ENCODE assay signal across 8 cellular contexts in genomic region chr16:89722392-89723278, GRCh38. TPM values are rescaled to one million over a fixed set of nuclear protein-coding genes. Genes with fewer than 3 reads are reported as not detected.
DNase-seq lines count a peak whose midpoint lies in the region; ATAC-seq, FAIRE-seq and TF ChIP-seq lines count a peak whose summit lies in the region.

No MANE protein-coding gene starts in this region.

- FAIRE-seq in A549 (lab: Jason Lieb, UNC): no peak

- no peaks in the 10 kb centered on the region for H3K9me3 Mint-ChIP-seq in activated T-cell treated with anti-CD3 and anti-CD28 coated beads, Interleukin-2, amount 50 U/mL, for 4 hours
- H3K9me3 Mint-ChIP-seq in neural crest cell: no peaks in the 10 kb centered on the region

- H3K9me3 ChIP-seq in A549 (no peaks in the 10 kb centered on the region), fibroblast of lung (ENCODE audit: control insufficient read depth, insufficient read depth, low read depth, low read length) (no peaks in the 10 kb centered on the region)

- 40% methylated on average over 34 of the region's 56 CpGs for WGBS in A549 (ENCODE audit: missing lambda C conversion rate)

- H3K27me3 ChIP-seq in fibroblast of lung (ENCODE audit: control insufficient read depth, insufficient read depth, low read length): no peaks in the 10 kb centered on the region

- peaks cover 31% of the 10 kb centered on the region for H3K79me2 ChIP-seq in fibroblast of lung (ENCODE audit: control insufficient read depth, insufficient read depth, low read length)

- TF ChIP-seq EP300 in A549 (IDR thresholded peaks at IDR 0.05): no peak

- CTCF ChIA-PET in A549 (lab: Yijun Ruan, JAX): interaction anchor here (1.0 to 3.4 kb wide), 3 partner anchors 17 to 147 kb away, joined by 3 to 14 read pairs (median 10); partner anchors contain the start of gene CPNE7

- TF ChIP-seq CTCF in A549 (IDR thresholded peaks at IDR 0.05) (no peak), fibroblast of lung (conservative IDR thresholded peaks at IDR 0.05 in 1 of 2, IDR thresholded peaks at IDR 0.05 in 1 of 2; ENCODE audit: low read depth in 1 of 2, low read length in 2 of 2) (no peak), neural crest cell (conservative IDR thresholded peaks at IDR 0.05) (no peak)

- H3K4me1 Mint-ChIP-seq in activated T-cell treated with anti-CD3 and anti-CD28 coated beads, Interleukin-2, amount 50 U/mL, for 4 hours (ENCODE audit: low read depth): peaks cover 52% of the 10 kb centered on the region
- peaks cover 40% of the 10 kb centered on the region for H3K4me1 Mint-ChIP-seq in neural crest cell

- H4K20me1 ChIP-seq in fibroblast of lung (ENCODE audit: control insufficient read depth, extremely low read depth, insufficient read depth, low read length): no peaks in the 10 kb centered on the region

- H3K9ac ChIP-seq in fibroblast of lung (ENCODE audit: insufficient read depth, low read length): peak overlapping the region; percentile 82

- H3K36me3 Mint-ChIP-seq in activated T-cell treated with anti-CD3 and anti-CD28 coated beads, Interleukin-2, amount 50 U/mL, for 4 hours (ENCODE audit: insufficient read depth): peaks cover 20% of the 10 kb centered on the region
- H3K36me3 Mint-ChIP-seq in neural crest cell (ENCODE audit: low read depth): peaks cover 9% of the 10 kb centered on the region

- POLR2A ChIA-PET in A549 (lab: Yijun Ruan, JAX): no interaction called here

- TF ChIP-seq POLR2A in A549 (IDR thresholded peaks at IDR 0.05; ENCODE audit: low read length): no peak

- H3K4me2 ChIP-seq in A549 (peak overlapping the region; percentile 98), fibroblast of lung (ENCODE audit: extremely low read depth, insufficient read depth, low read length) (peak overlapping the region; percentile 93)

- ATAC-seq in A549: peak; percentile 5 to 21; a peak in 5 of 6 replicates
- ATAC-seq in GM21390 (IDR thresholded peaks at IDR 0.05; ENCODE audit: unreplicated experiment): peak; percentile 8
- ATAC-seq in activated T-cell treated with anti-CD3 and anti-CD28 coated beads, Interleukin-2, amount 50 U/mL, for 4 hours: peak; percentile 10 to 15

- no peaks in the 10 kb centered on the region for H3K27me3 Mint-ChIP-seq in activated T-cell treated with anti-CD3 and anti-CD28 coated beads, Interleukin-2, amount 50 U/mL, for 4 hours (ENCODE audit: low read depth)
- peaks cover 4% of the 10 kb centered on the region for H3K27me3 Mint-ChIP-seq in neural crest cell (ENCODE audit: low read depth)

- peak overlapping the region; percentile 96 to 99 for H3K27ac ChIP-seq in A549
- peak overlapping the region; percentile 72 for H3K27ac ChIP-seq in fibroblast of lung (ENCODE audit: insufficient read depth, low read length)

- H3K4me3 ChIP-seq in A549 (peak overlapping the region; percentile 94), fibroblast of lung (replicated peaks in 1 of 4; ENCODE audit: control extremely low read depth in 1 of 4, insufficient read depth in 1 of 4, low read depth in 3 of 4, low read length in 4 of 4) (peak overlapping the region; percentile 36 to 80 (median 62))

- TF ChIP-seq RAD21 in A549 (conservative IDR thresholded peaks at IDR 0.05 in 1 of 2, IDR thresholded peaks at IDR 0.05 in 1 of 2): no peak

- H3K4me1 ChIP-seq in A549 (peaks cover 32% of the 10 kb centered on the region), fibroblast of lung (ENCODE audit: control insufficient read depth, extremely low read depth, insufficient read depth, low read length) (peaks cover 20% of the 10 kb centered on the region)

- DNase-seq in A549 (ENCODE audit: low read depth in 1 of 2, low spot score in 1 of 2) (peak in 1 of 2 experiments; percentile 78), NOMO-1 treated with dmso at 0.1 percent for 144 hours (lab: John Stamatoyannopoulos, UW; ENCODE audit: unreplicated experiment) (peak; percentile 56), fibroblast of lung (ENCODE audit: low read depth in 2 of 2) (peak; percentile 40 to 77), neural crest cell (ENCODE audit: low read depth, low spot score) (no peak), ureter (ENCODE audit: low spot score) (peak; percentile 85), NCI-H524 (lab: John Stamatoyannopoulos, UW) (no peak)
- DNase-seq in activated T-cell treated with anti-CD3 and anti-CD28 coated beads, Interleukin-2, amount 50 U/mL, for 4 hours: peak; percentile 43

- peaks cover 17% of the 10 kb centered on the region for H3K36me3 ChIP-seq in fibroblast of lung (ENCODE audit: control insufficient read depth, insufficient read depth, low read length)

- peak overlapping the region; percentile 88 for H3K27ac Mint-ChIP-seq in neural crest cell (ENCODE audit: unreplicated experiment)

- H2AFZ ChIP-seq in fibroblast of lung (ENCODE audit: low read length): no peak overlapping the region

- peak overlapping the region; percentile 88 for H3K4me3 Mint-ChIP-seq in activated T-cell treated with anti-CD3 and anti-CD28 coated beads, Interleukin-2, amount 50 U/mL, for 4 hours
- peak overlapping the region; percentile 79 for H3K4me3 Mint-ChIP-seq in neural crest cell

TF ChIP-seq in A549, 52 proteins besides CTCF, POLR2A, EP300 and RAD21 (continues in another document):
- TF ChIP-seq ZNF302 (CRISPR knock-in tag; IDR thresholded peaks at IDR 0.05): no peak
- peak; percentile 64 for TF ChIP-seq MAX (IDR thresholded peaks at IDR 0.05)
- no peak for TF ChIP-seq HES2 (IDR thresholded peaks at IDR 0.05)
- no peak for TF ChIP-seq CBX8 (IDR thresholded peaks at IDR 0.05)

RNA-seq across cellular contexts. Expression of gene ZNF276, which starts 1.3 kb away (rescaled TPM):
- polyA plus RNA-seq in A549 (2011; rRNA removed) (6.5 and 7.5 TPM in 2 replicates), A549 (2017; fragmentation: RNase III; extraction: RNeasy Plus Mini Kit Qiagen cat#74134 plus additional on column Dnase treatment) (14.0 to 15.4 TPM (median 15.1 TPM) in 3 replicates), fibroblast of lung (6.2 and 7.3 TPM in 2 replicates)
- polyA plus RNA-seq in A549 (2012; cell fraction: cytosol; rRNA removed): 16.8 and 18.4 TPM in 2 replicates
- polyA plus RNA-seq in A549 (2012; cell fraction: nucleus; rRNA removed): 71.3 and 108 TPM in 2 replicates
- polyA minus RNA-seq in A549 (2011; rRNA and poly(A)+ RNA removed): 10.0 and 10.3 TPM in 2 replicates
- 10 to 100 TPM; 33.1 to 40.7 (median 35.5) TPM for total RNA-seq in activated T-cell treated with anti-CD3 and anti-CD28 coated beads, Interleukin-2, amount 50 U/mL, for 4 hours
- total RNA-seq in fibroblast of lung (12.7 and 12.8 TPM in 2 replicates), neural crest cell (31.6 and 32.9 TPM in 2 replicates), ureter (44.1 TPM)
- 5.5 and 6.2 TPM in 2 replicates for polyA plus RNA-seq in fibroblast of lung (2012)
- polyA minus RNA-seq in fibroblast of lung (ENCODE audit: low replicate concordance): 13.8 and 28.0 TPM in 2 replicates

RNA-seq across cellular contexts. Expression of gene VPS9D1, which starts 1.9 kb away (rescaled TPM):
- polyA plus RNA-seq in A549 (2011; rRNA removed): 2.1 and 2.7 TPM in 2 replicates
- 3.1 and 4.3 TPM in 2 replicates for polyA plus RNA-seq in A549 (2012; cell fraction: cytosol; rRNA removed)
- polyA plus RNA-seq in A549 (2012; cell fraction: nucleus; rRNA removed): 18.7 and 21.0 TPM in 2 replicates
- 3.0 to 5.8 TPM (median 5.4 TPM) in 3 replicates for polyA plus RNA-seq in A549 (2017; fragmentation: RNase III; extraction: RNeasy Plus Mini Kit Qiagen cat#74134 plus additional on column Dnase treatment)
- 1.5 and 2.4 TPM in 2 replicates for polyA minus RNA-seq in A549 (2011; rRNA and poly(A)+ RNA removed)
- total RNA-seq in activated T-cell treated with anti-CD3 and anti-CD28 coated beads, Interleukin-2, amount 50 U/mL, for 4 hours: 1 to 10 TPM; 2.2 to 4.8 (median 2.9) TPM
- 7.2 and 13.0 TPM in 2 replicates for total RNA-seq in fibroblast of lung
- polyA plus RNA-seq in fibroblast of lung: 6.3 and 6.4 TPM in 2 replicates
- polyA plus RNA-seq in fibroblast of lung (2012): 13.3 and 14.2 TPM in 2 replicates
- polyA minus RNA-seq in fibroblast of lung (ENCODE audit: low replicate concordance): 6.2 and 13.2 TPM in 2 replicates
- total RNA-seq in neural crest cell: 18.0 and 20.2 TPM in 2 replicates
- 17.7 TPM for total RNA-seq in ureter

RNA-seq across cellular contexts. Expression of gene SPATA2L, which starts 21.1 kb away (rescaled TPM):
- 3.5 and 3.6 TPM in 2 replicates for polyA plus RNA-seq in A549 (2011; rRNA removed)
- 9.1 and 12.3 TPM in 2 replicates for polyA plus RNA-seq in A549 (2012; cell fraction: cytosol; rRNA removed)
- polyA plus RNA-seq in A549 (2012; cell fraction: nucleus; rRNA removed): 16.2 and 21.7 TPM in 2 replicates
- 4.7 to 5.2 TPM (median 4.9 TPM) in 3 replicates for polyA plus RNA-seq in A549 (2017; fragmentation: RNase III; extraction: RNeasy Plus Mini Kit Qiagen cat#74134 plus additional on column Dnase treatment)
- polyA minus RNA-seq in A549 (2011; rRNA and poly(A)+ RNA removed): 3.0 and 3.7 TPM in 2 replicates
- total RNA-seq in activated T-cell treated with anti-CD3 and anti-CD28 coated beads, Interleukin-2, amount 50 U/mL, for 4 hours: 10 to 100 TPM; 13.6 to 16.4 (median 14.3) TPM
- 7.3 and 10.3 TPM in 2 replicates for total RNA-seq in fibroblast of lung
- 1.7 and 1.8 TPM in 2 replicates for polyA plus RNA-seq in fibroblast of lung
- polyA plus RNA-seq in fibroblast of lung (2012): 2.9 and 4.8 TPM in 2 replicates
- polyA minus RNA-seq in fibroblast of lung (ENCODE audit: low replicate concordance): 3.4 and 6.4 TPM in 2 replicates
- 8.6 and 10.6 TPM in 2 replicates for total RNA-seq in neural crest cell
- total RNA-seq in ureter: 7.7 TPM

RNA-seq across cellular contexts. Expression of gene CDK10, which starts 36.1 kb away (rescaled TPM):
- polyA plus RNA-seq in A549 (2011; rRNA removed): 35.9 and 40.2 TPM in 2 replicates
- polyA plus RNA-seq in A549 (2012; cell fraction: cytosol; rRNA removed): 47.9 and 59.3 TPM in 2 replicates
- 316 and 339 TPM in 2 replicates for polyA plus RNA-seq in A549 (2012; cell fraction: nucleus; rRNA removed)
- polyA plus RNA-seq in A549 (2017; fragmentation: RNase III; extraction: RNeasy Plus Mini Kit Qiagen cat#74134 plus additional on column Dnase treatment): 52.9 to 99.8 TPM (median 55.3 TPM) in 3 replicates
- 31.9 and 35.3 TPM in 2 replicates for polyA minus RNA-seq in A549 (2011; rRNA and poly(A)+ RNA removed)
- total RNA-seq in activated T-cell treated with anti-CD3 and anti-CD28 coated beads, Interleukin-2, amount 50 U/mL, for 4 hours: 10 to 100 TPM; 76.3 to 82.5 (median 81.9) TPM
- 37.5 and 41.9 TPM in 2 replicates for total RNA-seq in fibroblast of lung
- polyA plus RNA-seq in fibroblast of lung: 22.9 and 27.3 TPM in 2 replicates
- 78.2 and 95.2 TPM in 2 replicates for polyA plus RNA-seq in fibroblast of lung (2012)
- polyA minus RNA-seq in fibroblast of lung (ENCODE audit: low replicate concordance): 22.6 and 25.1 TPM in 2 replicates
- 127 and 131 TPM in 2 replicates for total RNA-seq in neural crest cell
- total RNA-seq in ureter: 89.8 TPM

Comparison
In these comparisons a context has a peak if more than half of its experiments do, and no peak if none do; other contexts are left out.
1. DNase-seq: peak in NOMO-1 treated with dmso at 0.1 percent for 144 hours (single experiment), activated T-cell treated with anti-CD3 and anti-CD28 coated beads, Interleukin-2, amount 50 U/mL, for 4 hours (single experiment), fibroblast of lung (2 of 2) and ureter (single experiment); none in neural crest cell (single experiment) and NCI-H524 (0 of 2).
2. Peak in every context shown above with its lines, with median percentiles within 50 percentile points of each other: ATAC-seq.